ENCODE assay signal across 9 cellular contexts in the genomic region with DNA sequence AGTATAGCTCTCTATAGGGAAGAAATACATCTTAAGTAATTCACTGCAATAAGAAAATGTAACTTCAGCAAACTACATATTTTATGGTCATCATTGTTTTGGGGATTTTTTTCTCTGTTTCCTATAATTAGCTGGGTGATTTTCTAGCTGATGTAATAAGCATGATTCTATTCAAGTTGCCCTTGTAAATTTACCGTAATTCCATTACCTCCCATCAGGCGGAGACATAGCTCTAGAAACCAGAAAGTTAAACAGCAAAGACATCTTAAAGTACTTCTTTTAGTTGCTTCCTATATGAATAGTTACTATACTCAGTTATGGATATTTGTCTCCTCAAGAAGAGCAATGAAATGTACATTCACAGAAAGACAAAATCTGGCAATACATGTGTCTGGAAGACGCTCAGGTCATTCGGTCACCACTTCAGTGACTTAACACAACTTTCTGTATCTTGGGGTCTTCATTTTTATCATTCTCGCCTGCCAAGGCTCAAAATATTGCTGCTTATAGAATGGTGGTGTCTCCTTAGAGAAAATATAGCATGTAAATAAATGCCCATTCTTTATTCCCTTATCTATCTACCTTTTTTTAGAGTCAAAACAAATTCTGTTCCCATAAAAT.
DNase-seq lines count a peak whose midpoint lies in the region; ATAC-seq and TF ChIP-seq lines count a peak whose summit lies in the region.
"Had no signal": no experiment of that assay in that cellular context is flagged by ENCODE, and none has a peak within 500 bp of the region (broad histone marks: within the 10 kb centered on the region; RNA-seq: fewer than 3 reads in every experiment).

No MANE protein-coding gene starts in this region.

- peak; percentile 19 for DNase-seq in GM06990 (ENCODE audit: extremely low read depth, insufficient read length)
- peak; percentile 61 for DNase-seq in KBM-7
- peak; percentile 30 for DNase-seq in SW480 (ENCODE audit: low spot score)
- DNase-seq in iris pigment epithelial cell (ENCODE audit: low read depth): peak; percentile 86
- no peak for DNase-seq in tibial nerve (ENCODE audit: low spot score in 2 of 2)
- DNase-seq in NCI-H1694 (lab: John Stamatoyannopoulos, UW): no peak
- no peak for DNase-seq in central memory CD4-positive, alpha-beta T cell

- H3K36me3 ChIP-seq in GM06990 (ENCODE audit: control insufficient read depth, insufficient read depth, low read length): no peaks in the 10 kb centered on the region
- H3K36me3 ChIP-seq in tibial nerve: no peaks in the 10 kb centered on the region
- H3K36me3 ChIP-seq: thoracic aorta had no signal

- no peaks in the 10 kb centered on the region for H3K9me3 ChIP-seq in tibial nerve
- H3K9me3 ChIP-seq: thoracic aorta had no signal

- no peaks in the 10 kb centered on the region for H3K27me3 ChIP-seq in GM06990 (replicated peaks; ENCODE audit: control insufficient read depth, insufficient read depth, low read length)
- H3K27me3 ChIP-seq in tibial nerve: no peaks in the 10 kb centered on the region

- H3K4me1 ChIP-seq in tibial nerve: no peaks in the 10 kb centered on the region

- ATAC-seq in GM21529 (IDR thresholded peaks at IDR 0.05; ENCODE audit: unreplicated experiment): peak; percentile 85

- 68 to 70% methylated on average over 5 of the region's 5 CpGs for WGBS in tibial nerve, 2 donors

- TF ChIP-seq EP300 in tibial nerve (IDR thresholded peaks at IDR 0.05): no peak

- in situ Hi-C loops in KBM-7 (cut with MboI; ENCODE audit: low pct_unique_long_range_greater_than_20kb, low sequenced_read_pairs): no loop called here

- TF ChIP-seq CTCF in GM06990 (IDR thresholded peaks at IDR 0.05; ENCODE audit: insufficient read depth, low read length, poor library complexity, severe bottlenecking) (peak; percentile 80), tibial nerve (IDR thresholded peaks at IDR 0.05) (peak in 2 of 5 experiments; percentile 22 to 34)

- no peak overlapping the region for H3K27ac ChIP-seq in tibial nerve
- H3K27ac ChIP-seq: thoracic aorta had no signal

- no peak for TF ChIP-seq POLR2A in tibial nerve (IDR thresholded peaks at IDR 0.05)

- H3K4me3 ChIP-seq in GM06990 (replicated peaks; ENCODE audit: low read depth, low read length) (no peak overlapping the region), tibial nerve (no peak overlapping the region)
- H3K4me3 ChIP-seq: thoracic aorta had no signal

Comparison
In these comparisons a context has a peak if more than half of its experiments do, and no peak if none do; other contexts are left out.
1. DNase-seq: peak in GM06990 (single experiment), KBM-7 (single experiment), SW480 (single experiment) and iris pigment epithelial cell (single experiment); none in tibial nerve (0 of 2), NCI-H1694 (single experiment) and central memory CD4-positive, alpha-beta T cell (single experiment).